ENCODE assay signal across 24 cellular contexts in genomic region chr6:123295181-123295580, GRCh38.
"Had no signal": no experiment of that assay in that cellular context is flagged by ENCODE, and none has a peak within 500 bp of the region (broad histone marks: within the 10 kb centered on the region; RNA-seq: fewer than 3 reads in every experiment).

No MANE protein-coding gene starts in this region.

- H3K36me3 ChIP-seq: colonic mucosa, esophagus muscularis mucosa, esophagus squamous epithelium, gastrocnemius medialis, gastroesophageal sphincter, heart left ventricle, heart right ventricle had no signal

- ATAC-seq: effector memory CD8-positive, alpha-beta T cell; esophagus mucosa; foreskin keratinocyte; gastroesophageal sphincter had no signal

- H3K9me3 ChIP-seq: colonic mucosa, esophagus muscularis mucosa, esophagus squamous epithelium, gastrocnemius medialis, gastroesophageal sphincter, heart left ventricle, heart right ventricle had no signal

- DNase-seq: colonic mucosa; cortex of kidney; dermis blood vessel endothelial cell; dorsolateral prefrontal cortex; effector CD4-positive, alpha-beta T cell; effector CD8-positive, alpha-beta T cell; effector memory CD4-positive, alpha-beta T cell; effector memory CD8-positive, alpha-beta T cell; endodermal cell; erythroblast; esophagus squamous epithelium; foreskin fibroblast; foreskin keratinocyte; foreskin melanocyte; gastrocnemius medialis; glutamatergic neuron; head of caudate nucleus; heart left ventricle; heart right ventricle had no signal

- H3K4me1 ChIP-seq: colonic mucosa, esophagus muscularis mucosa, esophagus squamous epithelium, foreskin keratinocyte, gastroesophageal sphincter, heart left ventricle, heart right ventricle had no signal

- H3K4me3 ChIP-seq: colonic mucosa, coronary artery, dorsolateral prefrontal cortex, esophagus muscularis mucosa, esophagus squamous epithelium, gastrocnemius medialis, gastroesophageal sphincter, heart left ventricle, heart right ventricle had no signal

- H3K27me3 ChIP-seq: colonic mucosa, dorsolateral prefrontal cortex, esophagus muscularis mucosa, esophagus squamous epithelium, foreskin keratinocyte, gastrocnemius medialis, gastroesophageal sphincter, heart left ventricle, heart right ventricle had no signal

- H3K27ac ChIP-seq: colonic mucosa, coronary artery, dorsolateral prefrontal cortex, epithelial cell of prostate, esophagus muscularis mucosa, esophagus squamous epithelium, foreskin keratinocyte, gastroesophageal sphincter, heart left ventricle, heart right ventricle had no signal
